ENCODE assay signal across 22 cellular contexts in the genomic region with DNA sequence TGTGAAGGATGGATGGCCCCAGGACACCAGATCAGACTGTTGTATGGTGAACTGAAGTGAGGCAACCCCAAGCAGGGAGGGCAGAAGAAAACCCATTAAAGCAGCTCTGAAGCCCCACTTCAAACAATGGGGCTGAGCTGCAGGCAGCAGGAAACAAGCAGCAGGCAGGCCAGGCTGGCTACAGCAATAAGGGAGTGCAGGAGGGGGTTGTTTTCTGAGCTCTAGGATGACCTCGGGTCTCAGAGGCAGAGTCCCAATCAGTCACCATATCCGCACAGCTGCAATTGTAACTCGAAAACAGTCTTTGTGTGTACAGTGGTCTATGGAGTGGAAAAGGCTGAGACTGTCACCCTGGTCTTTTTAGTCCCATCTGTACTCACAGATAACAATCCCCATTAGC.
A peak's percentile ranks its signal among the peaks of the same experiment; 100 is the strongest.
DNase-seq lines count a peak whose midpoint lies in the region; ATAC-seq and TF ChIP-seq lines count a peak whose summit lies in the region.
"Had no signal": no experiment of that assay in that cellular context is flagged by ENCODE, and none has a peak within 500 bp of the region (broad histone marks: within the 10 kb centered on the region; RNA-seq: fewer than 3 reads in every experiment).

No MANE protein-coding gene starts in this region.

- ATAC-seq in HG02852 (IDR thresholded peaks at IDR 0.05; ENCODE audit: unreplicated experiment), result no peak
- ATAC-seq in GM19023 (IDR thresholded peaks at IDR 0.05; ENCODE audit: unreplicated experiment), result no peak
- ATAC-seq: K562; natural killer cell treated with Interleukin-12 subunit alpha and Interleukin-12 subunit beta and Interleukin-15 and Interleukin-18, amount 100 ng/mL, for 72 hours; T-helper 17 cell had no signal

- peak; percentile 28 for DNase-seq in NCI-H748 (lab: John Stamatoyannopoulos, UW; ENCODE audit: unreplicated experiment)
- no peak for DNase-seq in NCI-H748 treated with DMSO at 0.1 percent for 48 hours (lab: John Stamatoyannopoulos, UW)
- DNase-seq in dermis blood vessel endothelial cell, result peak; percentile 79
- DNase-seq in left kidney (ENCODE audit: low read depth, low spot score), result peak; percentile 55
- DNase-seq in GM20000 (ENCODE audit: low spot score), result no peak
- no peak for DNase-seq in coronary artery (ENCODE audit: low spot score)
- DNase-seq: activated CD4-positive, alpha-beta T cell treated with anti-CD3 and anti-CD28 coated beads, Interleukin-2, amount 50 U/mL, for 48 hours; activated T-cell treated with anti-CD3 and anti-CD28 coated beads for 4 hours; amygdala; cerebellar nuclear complex; GF-D8; kidney glomerular epithelial cell; mesenchymal stem cell; MV-4-11; stimulated activated CD4-positive, alpha-beta T cell treated with anti-CD3 and anti-CD28 coated beads, Interleukin-4, amount 100 ng/mL, for 24 hours; T-helper 17 cell had no signal

- TF ChIP-seq CTCF in GM20000 (IDR thresholded peaks at IDR 0.05; ENCODE audit: extremely low read depth, missing control alignments) (no peak), coronary artery (IDR thresholded peaks at IDR 0.05) (no peak)

- no peak overlapping the region for H3K27ac ChIP-seq in coronary artery
- H3K27ac ChIP-seq: C4-2B, VCaP had no signal

- H3K4me3 ChIP-seq in coronary artery, result no peak overlapping the region
- H3K4me3 ChIP-seq: K562 had no signal

Comparison
In these comparisons a context has a peak if more than half of its experiments do, and no peak if none do; other contexts are left out.
1. DNase-seq: peak in NCI-H748 (single experiment), dermis blood vessel endothelial cell (single experiment) and left kidney (single experiment); none in NCI-H748 treated with DMSO at 0.1 percent for 48 hours (single experiment), GM20000 (single experiment) and coronary artery (single experiment).